Comparison of ENCODE assay signal across 13 cellular contexts in the genomic region with DNA sequence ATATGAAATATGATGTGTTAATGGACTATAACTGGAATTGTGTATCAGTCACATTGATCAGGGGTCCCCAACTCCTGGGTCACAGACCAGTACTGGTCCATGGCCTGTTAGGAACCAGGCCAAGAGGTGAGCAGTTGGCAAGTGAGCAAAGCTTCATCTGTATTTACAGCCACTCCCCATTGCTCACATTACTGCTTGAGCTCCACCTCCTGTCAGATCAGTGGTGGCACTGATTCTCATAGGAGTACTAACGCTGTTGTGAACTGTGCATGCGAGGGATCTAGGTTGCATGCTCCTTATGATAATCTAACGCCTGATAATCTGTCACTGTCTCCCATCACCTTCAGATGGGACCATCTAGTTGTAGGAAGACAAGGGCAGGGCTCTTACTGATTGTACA.
DNase-seq lines count a peak whose midpoint lies in the region; ATAC-seq lines count a peak whose summit lies in the region.
"Had no signal": no experiment of that assay in that cellular context is flagged by ENCODE, and none has a peak within 500 bp of the region (broad histone marks: within the 10 kb centered on the region; RNA-seq: fewer than 3 reads in every experiment).

No MANE protein-coding gene starts in this region.

- H3K27me3 Mint-ChIP-seq in activated naive CD4-positive, alpha-beta T cell treated with anti-CD3 and anti-CD28 coated beads for 36 hours (ENCODE audit: low read depth) = no peaks in the 10 kb centered on the region
- H3K27me3 Mint-ChIP-seq in stimulated activated naive B cell treated with anti-CD40 and anti-IgM and Interleukin-4, amounts not matched to agents 10 μg/mL and 1 μg/mL and 100 μg/mL, for 72 hours = no peaks in the 10 kb centered on the region
- H3K27me3 Mint-ChIP-seq: activated CD4-positive, alpha-beta memory T cell treated with anti-CD3 and anti-CD28 coated beads, Interleukin-2, amount 10 ng/mL, durations not matched to agents 7 days and 5 days had no signal

- DNase-seq in activated naive CD4-positive, alpha-beta T cell treated with anti-CD3 and anti-CD28 coated beads for 36 hours = peak; percentile 49
- DNase-seq in activated naive CD4-positive, alpha-beta T cell treated with Interleukin-2 at 50 U/mL for 16 hours = no peak
- no peak for DNase-seq in stimulated activated naive B cell treated with anti-CD40 and anti-IgM and Interleukin-4, amounts not matched to agents 10 μg/mL and 1 μg/mL and 100 μg/mL, for 72 hours
- no peak for DNase-seq in DMS79 treated with DMSO at 0.1 percent for 48 hours (lab: John Stamatoyannopoulos, UW)
- DNase-seq in NCI-H2196 (lab: John Stamatoyannopoulos, UW; ENCODE audit: unreplicated experiment) = no peak
- no peak for DNase-seq in posterior vena cava (ENCODE audit: low spot score)
- DNase-seq: activated CD4-positive, alpha-beta memory T cell treated with anti-CD3 and anti-CD28 coated beads, Interleukin-2, amount 10 ng/mL, durations not matched to agents 7 days and 5 days; NCI-H510A; SK-N-SH; upper lobe of left lung had no signal

- CTCF ChIA-PET in activated naive CD4-positive, alpha-beta T cell treated with anti-CD3 and anti-CD28 coated beads for 36 hours (lab: Charles Lee) = interaction anchor here (1.5 to 1.7 kb wide), 2 partner anchors 8 to 20 kb away, joined by 3 to 5 read pairs; no protein-coding TSS in a partner anchor

- peaks cover 21% of the 10 kb centered on the region for H3K36me3 Mint-ChIP-seq in activated naive CD4-positive, alpha-beta T cell treated with anti-CD3 and anti-CD28 coated beads for 36 hours (ENCODE audit: low read depth)
- H3K36me3 Mint-ChIP-seq in stimulated activated naive B cell treated with anti-CD40 and anti-IgM and Interleukin-4, amounts not matched to agents 10 μg/mL and 1 μg/mL and 100 μg/mL, for 72 hours = peaks cover 27 to 34% of the 10 kb centered on the region in 2 donors

- peaks cover 49% of the 10 kb centered on the region for H3K4me1 Mint-ChIP-seq in activated naive CD4-positive, alpha-beta T cell treated with anti-CD3 and anti-CD28 coated beads for 36 hours (ENCODE audit: low read depth)
- H3K4me1 Mint-ChIP-seq in stimulated activated naive B cell treated with anti-CD40 and anti-IgM and Interleukin-4, amounts not matched to agents 10 μg/mL and 1 μg/mL and 100 μg/mL, for 72 hours = peaks cover 30 to 42% of the 10 kb centered on the region in 2 donors
- H3K4me1 Mint-ChIP-seq: mesothelial cell of epicardium had no signal

- H3K9me3 Mint-ChIP-seq in activated naive CD4-positive, alpha-beta T cell treated with anti-CD3 and anti-CD28 coated beads for 36 hours = no peaks in the 10 kb centered on the region
- no peaks in the 10 kb centered on the region for H3K9me3 Mint-ChIP-seq in stimulated activated naive B cell treated with anti-CD40 and anti-IgM and Interleukin-4, amounts not matched to agents 10 μg/mL and 1 μg/mL and 100 μg/mL, for 72 hours
- H3K9me3 Mint-ChIP-seq: activated CD4-positive, alpha-beta memory T cell treated with anti-CD3 and anti-CD28 coated beads, Interleukin-2, amount 10 ng/mL, durations not matched to agents 7 days and 5 days had no signal

- H3K4me3 Mint-ChIP-seq in activated naive CD4-positive, alpha-beta T cell treated with anti-CD3 and anti-CD28 coated beads for 36 hours = no peak overlapping the region
- no peak overlapping the region for H3K4me3 Mint-ChIP-seq in stimulated activated naive B cell treated with anti-CD40 and anti-IgM and Interleukin-4, amounts not matched to agents 10 μg/mL and 1 μg/mL and 100 μg/mL, for 72 hours
- H3K4me3 Mint-ChIP-seq: activated CD4-positive, alpha-beta memory T cell treated with anti-CD3 and anti-CD28 coated beads, Interleukin-2, amount 10 ng/mL, durations not matched to agents 7 days and 5 days; mesothelial cell of epicardium had no signal

- peak; percentile 43 for ATAC-seq in GM21723 (IDR thresholded peaks at IDR 0.05; ENCODE audit: unreplicated experiment)
- ATAC-seq in HG03521 (IDR thresholded peaks at IDR 0.05; ENCODE audit: unreplicated experiment) = peak; percentile 36
- ATAC-seq in stimulated activated naive B cell treated with anti-CD40 and anti-IgM and Interleukin-4, amounts not matched to agents 10 μg/mL and 1 μg/mL and 100 μg/mL, for 72 hours (replicated peaks) = peak; percentile 52 to 54

- H3K27ac Mint-ChIP-seq in activated naive CD4-positive, alpha-beta T cell treated with anti-CD3 and anti-CD28 coated beads for 36 hours = peak overlapping the region; percentile 65
- H3K27ac Mint-ChIP-seq in stimulated activated naive B cell treated with anti-CD40 and anti-IgM and Interleukin-4, amounts not matched to agents 10 μg/mL and 1 μg/mL and 100 μg/mL, for 72 hours = no peak overlapping the region
- H3K27ac Mint-ChIP-seq: activated CD4-positive, alpha-beta memory T cell treated with anti-CD3 and anti-CD28 coated beads, Interleukin-2, amount 10 ng/mL, durations not matched to agents 7 days and 5 days; mesothelial cell of epicardium had no signal

- intact Hi-C loops in activated naive CD4-positive, alpha-beta T cell treated with anti-CD3 and anti-CD28 coated beads for 36 hours (cut with micrococcal nuclease) = loop anchor here (2.0 to 5.0 kb wide), 4 partner anchors 31 to 266 kb away; no protein-coding TSS in a partner anchor
- intact Hi-C loops in posterior vena cava (cut with DNase I) = no loop called here
